ENCODE assay signal across 1 cellular context in the genomic region with DNA sequence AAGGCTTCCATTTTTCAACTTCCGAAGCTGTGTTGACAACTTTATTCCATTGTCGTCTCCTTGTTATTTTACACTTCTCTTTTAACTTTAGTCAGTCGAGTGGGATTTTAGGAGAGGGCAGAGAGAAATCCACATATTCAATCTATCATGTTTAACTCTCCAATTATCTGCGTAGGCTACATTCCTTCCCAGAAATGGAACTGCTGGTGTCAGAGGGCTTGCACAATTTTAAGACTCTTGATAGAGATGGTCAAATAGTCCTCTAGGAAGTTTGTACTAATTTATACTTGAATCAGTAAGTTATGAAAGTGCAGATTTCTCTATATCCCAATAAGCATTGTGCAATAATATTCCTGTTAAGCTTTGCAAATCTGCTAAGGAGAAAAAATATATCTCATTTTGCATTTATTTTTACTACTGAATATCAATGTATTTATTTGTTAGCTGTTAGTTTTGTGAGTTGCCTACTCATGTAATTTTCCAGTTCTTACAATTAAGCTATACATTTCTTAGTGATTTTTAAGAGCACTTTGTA.
TF ChIP-seq lines count a peak whose summit lies in the region.

No MANE protein-coding gene starts in this region.

TF ChIP-seq in K562, 482 proteins besides CTCF, POLR2A, EP300 and RAD21 (continued from another document):
- TF ChIP-seq ZC3H4 (CRISPR knock-in tag; IDR thresholded peaks at IDR 0.05; ENCODE audit: borderline replicate concordance) (no peak), FOXJ3 (CRISPR knock-in tag; IDR thresholded peaks at IDR 0.05) (no peak), EP400 (IDR thresholded peaks at IDR 0.05) (no peak), NFYB (IDR thresholded peaks at IDR 0.05; ENCODE audit: extremely low read depth, insufficient read length) (no peak), RBM25 (IDR thresholded peaks at IDR 0.05; ENCODE audit: low read depth, low read length, severe bottlenecking) (no peak), CEBPG (CRISPR knock-in tag; IDR thresholded peaks at IDR 0.05) (no peak), CEBPG (tag; conservative IDR thresholded peaks at IDR 0.05 in 1 of 2, IDR thresholded peaks at IDR 0.05 in 1 of 2) (peak in 1 of 2 experiments; percentile 59; a peak in 2 of 4 replicates), SETDB1 (IDR thresholded peaks at IDR 0.05; ENCODE audit: low read length) (no peak), NFXL1 (CRISPR knock-in tag; IDR thresholded peaks at IDR 0.05) (no peak)
- TF ChIP-seq, protein P1, sequence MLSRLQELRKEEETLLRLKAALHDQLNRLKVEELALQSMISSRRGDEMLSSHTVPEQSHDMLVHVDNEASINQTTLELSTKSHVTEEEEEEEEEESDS (CRISPR knock-in tag; IDR thresholded peaks at IDR 0.05): no peak
- TF ChIP-seq, protein P2, sequence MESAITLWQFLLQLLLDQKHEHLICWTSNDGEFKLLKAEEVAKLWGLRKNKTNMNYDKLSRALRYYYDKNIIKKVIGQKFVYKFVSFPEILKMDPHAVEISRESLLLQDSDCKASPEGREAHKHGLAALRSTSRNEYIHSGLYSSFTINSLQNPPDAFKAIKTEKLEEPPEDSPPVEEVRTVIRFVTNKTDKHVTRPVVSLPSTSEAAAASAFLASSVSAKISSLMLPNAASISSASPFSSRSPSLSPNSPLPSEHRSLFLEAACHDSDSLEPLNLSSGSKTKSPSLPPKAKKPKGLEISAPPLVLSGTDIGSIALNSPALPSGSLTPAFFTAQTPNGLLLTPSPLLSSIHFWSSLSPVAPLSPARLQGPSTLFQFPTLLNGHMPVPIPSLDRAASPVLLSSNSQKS (CRISPR knock-in tag; IDR thresholded peaks at IDR 0.05): no peak
- TF ChIP-seq, protein P3, sequence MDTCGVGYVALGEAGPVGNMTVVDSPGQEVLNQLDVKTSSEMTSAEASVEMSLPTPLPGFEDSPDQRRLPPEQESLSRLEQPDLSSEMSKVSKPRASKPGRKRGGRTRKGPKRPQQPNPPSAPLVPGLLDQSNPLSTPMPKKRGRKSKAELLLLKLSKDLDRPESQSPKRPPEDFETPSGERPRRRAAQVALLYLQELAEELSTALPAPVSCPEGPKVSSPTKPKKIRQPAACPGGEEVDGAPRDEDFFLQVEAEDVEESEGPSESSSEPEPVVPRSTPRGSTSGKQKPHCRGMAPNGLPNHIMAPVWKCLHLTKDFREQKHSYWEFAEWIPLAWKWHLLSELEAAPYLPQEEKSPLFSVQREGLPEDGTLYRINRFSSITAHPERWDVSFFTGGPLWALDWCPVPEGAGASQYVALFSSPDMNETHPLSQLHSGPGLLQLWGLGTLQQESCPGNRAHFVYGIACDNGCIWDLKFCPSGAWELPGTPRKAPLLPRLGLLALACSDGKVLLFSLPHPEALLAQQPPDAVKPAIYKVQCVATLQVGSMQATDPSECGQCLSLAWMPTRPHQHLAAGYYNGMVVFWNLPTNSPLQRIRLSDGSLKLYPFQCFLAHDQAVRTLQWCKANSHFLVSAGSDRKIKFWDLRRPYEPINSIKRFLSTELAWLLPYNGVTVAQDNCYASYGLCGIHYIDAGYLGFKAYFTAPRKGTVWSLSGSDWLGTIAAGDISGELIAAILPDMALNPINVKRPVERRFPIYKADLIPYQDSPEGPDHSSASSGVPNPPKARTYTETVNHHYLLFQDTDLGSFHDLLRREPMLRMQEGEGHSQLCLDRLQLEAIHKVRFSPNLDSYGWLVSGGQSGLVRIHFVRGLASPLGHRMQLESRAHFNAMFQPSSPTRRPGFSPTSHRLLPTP (IDR thresholded peaks at IDR 0.05; ENCODE audit: borderline replicate concordance, extremely low read depth, insufficient read length): no peak
